1 cellular context compared by ENCODE assay signal in genomic region chr1:16074217-16074616, GRCh38.
TF ChIP-seq lines count a peak whose summit lies in the region.

No MANE protein-coding gene starts in this region.

TF ChIP-seq in K562, 482 proteins besides CTCF, POLR2A, EP300 and RAD21:
- TF ChIP-seq RBM15 (IDR thresholded peaks at IDR 0.05; ENCODE audit: insufficient read depth, low read length) (no peak), SETDB1 (IDR thresholded peaks at IDR 0.05; ENCODE audit: low read length) (no peak), CHD1 (IDR thresholded peaks at IDR 0.05; ENCODE audit: low read length) (no peak), TEAD1 (CRISPR knock-in tag; IDR thresholded peaks at IDR 0.05) (no peak), MXD1 (CRISPR knock-in tag; IDR thresholded peaks at IDR 0.05; ENCODE audit: borderline replicate concordance, poor library complexity, severe bottlenecking) (no peak), PHF20 (IDR thresholded peaks at IDR 0.05; ENCODE audit: partially characterized antibody) (peak; percentile 37), ZNF431 (CRISPR knock-in tag; IDR thresholded peaks at IDR 0.05) (no peak), THRB (CRISPR knock-in tag; conservative IDR thresholded peaks at IDR 0.05) (no peak), ZSCAN29 (IDR thresholded peaks at IDR 0.05) (no peak), ZNF354B (CRISPR knock-in tag; IDR thresholded peaks at IDR 0.05) (no peak), EGR1 (conservative IDR thresholded peaks at IDR 0.05) (peak; percentile 19; the same call in 1 of the 2 replicates)
